Comparison of ENCODE assay signal across 20 cellular contexts in the genomic region with DNA sequence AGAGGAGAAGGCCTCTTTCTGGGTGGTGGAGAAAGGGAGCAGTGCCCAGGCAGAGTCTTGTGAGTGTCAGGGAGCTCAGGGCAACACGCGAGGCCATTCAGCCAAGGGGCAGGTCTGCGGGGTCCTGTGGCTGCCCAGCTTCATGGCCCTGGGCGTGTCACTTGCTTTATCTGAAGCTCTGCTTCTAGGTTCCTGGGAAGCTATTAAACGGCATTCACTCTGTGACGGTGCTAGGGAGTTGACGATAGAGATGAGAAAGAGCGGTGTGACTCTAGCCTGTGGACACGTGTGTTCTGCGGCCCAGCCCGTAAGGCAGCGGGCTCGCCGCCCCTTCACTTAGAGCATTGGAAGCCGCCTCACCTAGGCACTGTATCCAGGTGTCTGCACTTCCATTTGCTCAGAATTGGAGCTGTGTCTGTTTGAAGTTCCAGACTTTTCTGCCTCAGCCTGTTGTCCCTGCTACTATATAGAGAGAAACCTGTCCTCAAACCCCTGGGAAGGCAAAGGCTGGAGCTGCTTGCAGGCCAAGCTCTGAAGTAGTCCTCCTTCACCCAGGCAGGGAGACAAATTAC.
A peak's percentile ranks its signal among the peaks of the same experiment; 100 is the strongest.
DNase-seq lines count a peak whose midpoint lies in the region; ATAC-seq and TF ChIP-seq lines count a peak whose summit lies in the region.
"Had no signal": no experiment of that assay in that cellular context is flagged by ENCODE, and none has a peak within 500 bp of the region (broad histone marks: within the 10 kb centered on the region; RNA-seq: fewer than 3 reads in every experiment).

No MANE protein-coding gene starts in this region.

- DNase-seq in Right ventricle myocardium superior: peak; percentile 24
- DNase-seq in heart right ventricle: no peak
- DNase-seq in ascending aorta (ENCODE audit: low spot score in 2 of 2): peak; percentile 1 to 52
- DNase-seq in lower lobe of right lung: peak; percentile 9
- DNase-seq in spleen: peak; percentile 37
- DNase-seq in tibial nerve (ENCODE audit: low spot score in 2 of 2): no peak
- no peak for DNase-seq in BE2C
- DNase-seq: Calu3; CD8-positive, alpha-beta T cell; GF-D8; GOT3; IMR-90; NCI-H1417; NCI-H2029; NCI-H2171; NCI-H446; NCI-H526 treated with DMSO at 0.1 percent for 48 hours had no signal

- H3K27me3 ChIP-seq in heart right ventricle (no peaks in the 10 kb centered on the region), ascending aorta (no peaks in the 10 kb centered on the region), lower lobe of right lung (ENCODE audit: low read depth) (no peaks in the 10 kb centered on the region), spleen (replicated peaks in 1 of 7) (no peaks in the 10 kb centered on the region), tibial nerve (no peaks in the 10 kb centered on the region), BE2C (no peaks in the 10 kb centered on the region)
- H3K27me3 ChIP-seq: BLaER1 treated with 17β-estradiol and CSF1 and Interleukin-3, amounts not matched to agents 10 nM and 100 nM had no signal

- H3K4me3 ChIP-seq in heart right ventricle: no peak overlapping the region
- no peak overlapping the region for H3K4me3 ChIP-seq in ascending aorta
- H3K4me3 ChIP-seq in lower lobe of right lung: no peak overlapping the region
- no peak overlapping the region for H3K4me3 ChIP-seq in spleen
- no peak overlapping the region for H3K4me3 ChIP-seq in tibial nerve
- H3K4me3 ChIP-seq in BE2C (ENCODE audit: low read depth, low read length): no peak overlapping the region
- H3K4me3 ChIP-seq: BLaER1 treated with 17β-estradiol and CSF1 and Interleukin-3, amounts not matched to agents 10 nM and 100 nM had no signal

- intact Hi-C loops in Right ventricle myocardium superior (cut with DNase I): no loop called here
- intact Hi-C loops in heart right ventricle (cut with DNase I): no loop called here
- intact Hi-C loops in ascending aorta (cut with DNase I): no loop called here
- intact Hi-C loops in lower lobe of right lung (cut with DNase I): no loop called here
- intact Hi-C loops in spleen (cut with DNase I; ENCODE audit: low total_unique reads): no loop called here

- H3K36me3 ChIP-seq in heart right ventricle (peaks cover 0 to 77% (median 12%) of the 10 kb centered on the region in 9 donors), ascending aorta (peaks cover 39 to 65% of the 10 kb centered on the region in 2 donors), lower lobe of right lung (peaks cover 59% of the 10 kb centered on the region), spleen (peaks cover 0 to 97% (median 54%) of the 10 kb centered on the region in 6 donors), tibial nerve (peaks cover 3 to 91% (median 10%) of the 10 kb centered on the region in 3 donors), BE2C (no peaks in the 10 kb centered on the region)

- TF ChIP-seq EP300 in tibial nerve (IDR thresholded peaks at IDR 0.05): no peak

- 90 to 93% methylated on average over 15 of the region's 15 CpGs for WGBS in heart right ventricle, 2 donors
- WGBS in spleen, 5 donors: 93 to 99% (median 97%) methylated on average over 13 to 15 of the region's 15 CpGs
- WGBS in tibial nerve, 2 donors: 94 to 95% methylated on average over 14 to 15 of the region's 15 CpGs

- no peak for TF ChIP-seq CTCF in heart right ventricle (IDR thresholded peaks at IDR 0.05)
- TF ChIP-seq CTCF in ascending aorta (IDR thresholded peaks at IDR 0.05): no peak
- no peak for TF ChIP-seq CTCF in lower lobe of right lung (IDR thresholded peaks at IDR 0.05)
- TF ChIP-seq CTCF in spleen (IDR thresholded peaks at IDR 0.05 in 8 of 11, conservative IDR thresholded peaks at IDR 0.05 in 3 of 11): no peak
- TF ChIP-seq CTCF in tibial nerve (IDR thresholded peaks at IDR 0.05): no peak
- TF ChIP-seq CTCF in BE2C (IDR thresholded peaks at IDR 0.05; ENCODE audit: low read depth, low read length): no peak

- H3K9me3 ChIP-seq in heart right ventricle (no peaks in the 10 kb centered on the region), ascending aorta (no peaks in the 10 kb centered on the region), lower lobe of right lung (no peaks in the 10 kb centered on the region), spleen (no peaks in the 10 kb centered on the region), tibial nerve (no peaks in the 10 kb centered on the region), BE2C (no peaks in the 10 kb centered on the region)

- H3K27ac ChIP-seq in heart right ventricle (no peak overlapping the region), ascending aorta (no peak overlapping the region), lower lobe of right lung (no peak overlapping the region), spleen (no peak overlapping the region), tibial nerve (no peak overlapping the region)
- H3K27ac ChIP-seq: BLaER1 treated with 17β-estradiol and CSF1 and Interleukin-3, amounts not matched to agents 10 nM and 100 nM had no signal

- TF ChIP-seq POLR2A in spleen (IDR thresholded peaks at IDR 0.05): no peak
- TF ChIP-seq POLR2A in tibial nerve (IDR thresholded peaks at IDR 0.05): no peak

- H3K4me1 ChIP-seq in heart right ventricle (no peaks in the 10 kb centered on the region), ascending aorta (no peaks in the 10 kb centered on the region), lower lobe of right lung (no peaks in the 10 kb centered on the region), spleen (no peaks in the 10 kb centered on the region), tibial nerve (no peaks in the 10 kb centered on the region), BE2C (no peaks in the 10 kb centered on the region)

- ATAC-seq in Right ventricle myocardium superior (ENCODE audit: poor library complexity): no peak
- ATAC-seq in heart right ventricle: no peak
- ATAC-seq in lower lobe of right lung: no peak
- no peak for ATAC-seq in GM18873 (IDR thresholded peaks at IDR 0.05; ENCODE audit: low FRiP score, unreplicated experiment)
- ATAC-seq: CD8-positive, alpha-beta T cell; HCT116 had no signal

Comparison
In these comparisons a context has a peak if more than half of its experiments do, and no peak if none do; other contexts are left out.
1. DNase-seq: peak in Right ventricle myocardium superior (single experiment), ascending aorta (2 of 2), lower lobe of right lung (single experiment) and spleen (single experiment); none in heart right ventricle (0 of 2), tibial nerve (0 of 2) and BE2C (single experiment).